Comparison of ENCODE assay signal across 19 cellular contexts in genomic region chr21:26055841-26056264, GRCh38.
"Had no signal": no experiment of that assay in that cellular context is flagged by ENCODE, and none has a peak within 500 bp of the region (broad histone marks: within the 10 kb centered on the region; RNA-seq: fewer than 3 reads in every experiment).

No MANE protein-coding gene starts in this region.

- DNase-seq: activated CD4-positive, alpha-beta T cell treated with anti-CD3 and anti-CD28 coated beads, Interleukin-2, amount 10 ng/mL, durations not matched to agents 7 days and 5 days; activated CD8-positive, alpha-beta T cell treated with anti-CD3 and anti-CD28 coated beads, Interleukin-2, amount 10 ng/mL, durations not matched to agents 7 days and 5 days; activated naive CD4-positive, alpha-beta T cell treated with Interleukin-2 at 50 U/mL for 16 hours; activated naive CD8-positive, alpha-beta T cell treated with anti-CD3 and anti-CD28 coated beads, Interleukin-2, amount 10 ng/mL, durations not matched to agents 7 days and 5 days; activated T-cell treated with anti-CD3 and anti-CD28 coated beads, Interleukin-2, amount 50 U/mL, for 24 hours; anterior cingulate cortex; brain microvascular endothelial cell; colonic mucosa; erythroblast; left colon; lower lobe of right lung; stimulated activated CD4-positive, alpha-beta T cell treated with anti-CD3 and anti-CD28 coated beads, Interleukin-2, amount 100 ng/mL, for 24 hours; stimulated activated naive CD4-positive, alpha-beta T cell treated with Interleukin-2 at 50 U/mL for 16 hours; thyroid gland had no signal

- H3K4me3 Mint-ChIP-seq: activated CD4-positive, alpha-beta T cell treated with anti-CD3 and anti-CD28 coated beads, Interleukin-2, amount 10 ng/mL, durations not matched to agents 7 days and 5 days; activated CD8-positive, alpha-beta T cell treated with anti-CD3 and anti-CD28 coated beads, Interleukin-2, amount 10 ng/mL, durations not matched to agents 7 days and 5 days; activated naive CD8-positive, alpha-beta T cell treated with anti-CD3 and anti-CD28 coated beads, Interleukin-2, amount 10 ng/mL, durations not matched to agents 7 days and 5 days; activated T-cell treated with anti-CD3 and anti-CD28 coated beads, Interleukin-2, amount 50 U/mL, for 24 hours; central memory CD8-positive, alpha-beta T cell; mesothelial cell of epicardium; T-helper 1 cell treated with Interleukin-12 subunit alpha and Interleukin-12 subunit beta and Interleukin-4 antibody, amounts not matched to agents 30 μg/mL and 1 μg/mL, for 36 hours had no signal

- H3K36me3 ChIP-seq: colonic mucosa had no signal

- ATAC-seq: activated CD4-positive, CD25-positive, alpha-beta regulatory T cell treated with anti-CD3 and anti-CD28 coated beads, Interleukin-2, amount 50 U/mL, for 24 hours; activated CD8-positive, alpha-beta T cell treated with anti-CD3 and anti-CD28 coated beads, Interleukin-2, amount 10 ng/mL, durations not matched to agents 7 days and 5 days; left colon; lower lobe of right lung had no signal

- H3K4me1 Mint-ChIP-seq: activated CD4-positive, alpha-beta T cell treated with anti-CD3 and anti-CD28 coated beads, Interleukin-2, amount 10 ng/mL, durations not matched to agents 7 days and 5 days; activated naive CD8-positive, alpha-beta T cell treated with anti-CD3 and anti-CD28 coated beads, Interleukin-2, amount 10 ng/mL, durations not matched to agents 7 days and 5 days; central memory CD8-positive, alpha-beta T cell had no signal

- H3K9me3 ChIP-seq: colonic mucosa, lower lobe of right lung, thyroid gland had no signal

- H3K9me3 Mint-ChIP-seq: activated CD4-positive, alpha-beta T cell treated with anti-CD3 and anti-CD28 coated beads, Interleukin-2, amount 10 ng/mL, durations not matched to agents 7 days and 5 days; activated naive CD8-positive, alpha-beta T cell treated with anti-CD3 and anti-CD28 coated beads, Interleukin-2, amount 10 ng/mL, durations not matched to agents 7 days and 5 days; activated T-cell treated with anti-CD3 and anti-CD28 coated beads, Interleukin-2, amount 50 U/mL, for 24 hours; activated T-helper 2 cell treated with anti-CD3 and anti-CD28 coated beads, Interferon-gamma antibody, Interleukin-2, Interleukin-4, amounts not matched to agents 10 μg/mL and 5 μg/mL and 100 μg/mL, durations not matched to agents 14 hours and 24 hours and 36 hours; central memory CD8-positive, alpha-beta T cell; mesothelial cell of epicardium; T-helper 1 cell treated with Interleukin-12 subunit alpha and Interleukin-12 subunit beta and Interleukin-4 antibody, amounts not matched to agents 30 μg/mL and 1 μg/mL, for 36 hours had no signal

- H3K27me3 ChIP-seq: brain microvascular endothelial cell, colonic mucosa, thyroid gland had no signal

- H3K27ac Mint-ChIP-seq: activated CD4-positive, alpha-beta T cell treated with anti-CD3 and anti-CD28 coated beads, Interleukin-2, amount 10 ng/mL, durations not matched to agents 7 days and 5 days; activated CD8-positive, alpha-beta T cell treated with anti-CD3 and anti-CD28 coated beads, Interleukin-2, amount 10 ng/mL, durations not matched to agents 7 days and 5 days; activated naive CD8-positive, alpha-beta T cell treated with anti-CD3 and anti-CD28 coated beads, Interleukin-2, amount 10 ng/mL, durations not matched to agents 7 days and 5 days; activated T-cell treated with anti-CD3 and anti-CD28 coated beads, Interleukin-2, amount 50 U/mL, for 24 hours; activated T-helper 2 cell treated with anti-CD3 and anti-CD28 coated beads, Interferon-gamma antibody, Interleukin-2, Interleukin-4, amounts not matched to agents 10 μg/mL and 5 μg/mL and 100 μg/mL, durations not matched to agents 14 hours and 24 hours and 36 hours; mesothelial cell of epicardium; T-helper 1 cell treated with Interleukin-12 subunit alpha and Interleukin-12 subunit beta and Interleukin-4 antibody, amounts not matched to agents 30 μg/mL and 1 μg/mL, for 36 hours had no signal

- H3K4me3 ChIP-seq: colonic mucosa, lower lobe of right lung, thyroid gland had no signal

- H3K27me3 Mint-ChIP-seq: activated CD4-positive, alpha-beta T cell treated with anti-CD3 and anti-CD28 coated beads, Interleukin-2, amount 10 ng/mL, durations not matched to agents 7 days and 5 days; activated naive CD8-positive, alpha-beta T cell treated with anti-CD3 and anti-CD28 coated beads, Interleukin-2, amount 10 ng/mL, durations not matched to agents 7 days and 5 days; activated T-cell treated with anti-CD3 and anti-CD28 coated beads, Interleukin-2, amount 50 U/mL, for 24 hours; central memory CD8-positive, alpha-beta T cell had no signal
